In the genomic region with DNA sequence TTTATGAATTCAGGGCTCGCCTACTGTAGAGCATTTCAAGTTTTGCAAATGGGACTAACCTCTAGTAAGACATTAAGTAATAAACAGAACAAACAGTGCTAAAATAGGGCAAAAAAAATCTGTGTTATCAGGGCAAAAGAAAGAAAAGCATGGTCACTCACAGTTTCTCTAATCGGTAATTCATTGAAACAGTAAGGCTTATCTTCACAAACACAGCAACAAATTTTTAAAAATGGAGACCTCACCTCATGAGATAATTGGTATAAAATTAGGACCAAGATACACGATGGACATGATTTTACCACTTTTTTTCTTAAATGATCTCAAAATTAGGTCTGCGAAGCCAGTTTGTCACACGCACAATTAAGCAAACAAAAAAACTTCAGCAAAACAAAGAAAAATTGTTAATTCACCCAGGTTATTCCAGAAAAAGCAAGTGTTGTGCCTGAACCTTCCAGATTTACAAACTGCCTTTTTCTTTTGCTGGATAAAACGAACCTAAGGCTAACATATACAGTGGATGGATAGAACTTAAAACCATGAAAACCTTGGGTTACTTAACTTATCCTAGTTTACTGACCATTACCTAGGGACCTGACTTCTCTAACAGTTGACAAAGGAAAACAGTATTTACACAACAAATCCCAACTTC, we compare ENCODE assay signal across 8 cellular contexts. TPM values are rescaled to one million over a fixed set of nuclear protein-coding genes. Genes with fewer than 3 reads are reported as not detected.
DNase-seq lines count a peak whose midpoint lies in the region; ATAC-seq lines count a peak whose summit lies in the region.

No MANE protein-coding gene starts in this region.

- H3K27me3 Mint-ChIP-seq in activated CD8-positive, alpha-beta T cell treated with anti-CD3 and anti-CD28 coated beads, Interleukin-2, amount 10 ng/mL, durations not matched to agents 7 days and 5 days (ENCODE audit: low read depth) = no peaks in the 10 kb centered on the region

- H3K4me1 Mint-ChIP-seq in activated CD8-positive, alpha-beta T cell treated with anti-CD3 and anti-CD28 coated beads, Interleukin-2, amount 10 ng/mL, durations not matched to agents 7 days and 5 days (ENCODE audit: low read depth) = peaks cover 79% of the 10 kb centered on the region
- H3K4me1 Mint-ChIP-seq in stimulated activated effector memory CD8-positive, alpha-beta T cell treated with anti-CD3 and anti-CD28 coated beads, Interleukin-12 subunit alpha, Interleukin-12 subunit beta, amount 100 ng/mL, for 72 hours = peaks cover 74% of the 10 kb centered on the region

- DNase-seq in activated CD8-positive, alpha-beta T cell treated with anti-CD3 and anti-CD28 coated beads, Interleukin-2, amount 10 ng/mL, durations not matched to agents 7 days and 5 days = no peak
- no peak for DNase-seq in stimulated activated effector memory CD8-positive, alpha-beta T cell treated with anti-CD3 and anti-CD28 coated beads, Interleukin-12 subunit alpha, Interleukin-12 subunit beta, amount 100 ng/mL, for 72 hours (ENCODE audit: low spot score in 2 of 2)
- DNase-seq in NAMALWA (ENCODE audit: low spot score) (no peak), EL (no peak), NCI-H2081 treated with DMSO at 0.1 percent for 48 hours (lab: John Stamatoyannopoulos, UW) (no peak)

- POLR2A ChIA-PET in activated CD8-positive, alpha-beta T cell treated with anti-CD3 and anti-CD28 coated beads, Interleukin-2, amount 10 ng/mL, durations not matched to agents 7 days and 5 days (lab: Charles Lee) = interaction anchor here (0.8 to 1.9 kb wide), 11 partner anchors 15 to 133 kb away, joined by 3 to 7 read pairs (median 4); a partner anchor contains a TSS

- H3K36me3 ChIP-seq in HUES48 (ENCODE audit: control insufficient read depth, insufficient read depth, low read length) = peaks cover 21% of the 10 kb centered on the region; the same call in 1 of the 2 replicates

- ATAC-seq in activated CD8-positive, alpha-beta T cell treated with anti-CD3 and anti-CD28 coated beads, Interleukin-2, amount 10 ng/mL, durations not matched to agents 7 days and 5 days = no peak
- no peak for ATAC-seq in stimulated activated effector memory CD8-positive, alpha-beta T cell treated with anti-CD3 and anti-CD28 coated beads, Interleukin-12 subunit alpha, Interleukin-12 subunit beta, amount 100 ng/mL, for 72 hours
- no peak for ATAC-seq in GM18861 (IDR thresholded peaks at IDR 0.05; ENCODE audit: unreplicated experiment)

- CTCF ChIA-PET in activated CD8-positive, alpha-beta T cell treated with anti-CD3 and anti-CD28 coated beads, Interleukin-2, amount 10 ng/mL, durations not matched to agents 7 days and 5 days (lab: Charles Lee) = interaction anchor here (0.7 to 2.6 kb wide), 21 partner anchors 12 to 163 kb away, joined by 3 to 20 read pairs (median 5); no protein-coding TSS in a partner anchor

- peaks cover 42% of the 10 kb centered on the region for H3K27me3 ChIP-seq in HUES48 (ENCODE audit: control insufficient read depth, insufficient read depth, low read length)

- peak overlapping the region; percentile 89 for H3K9ac ChIP-seq in HUES48 (ENCODE audit: low read depth, low read length)

- H3K9me3 Mint-ChIP-seq in activated CD8-positive, alpha-beta T cell treated with anti-CD3 and anti-CD28 coated beads, Interleukin-2, amount 10 ng/mL, durations not matched to agents 7 days and 5 days (ENCODE audit: insufficient read depth) = no peaks in the 10 kb centered on the region
- no peaks in the 10 kb centered on the region for H3K9me3 Mint-ChIP-seq in stimulated activated effector memory CD8-positive, alpha-beta T cell treated with anti-CD3 and anti-CD28 coated beads, Interleukin-12 subunit alpha, Interleukin-12 subunit beta, amount 100 ng/mL, for 72 hours

- peak overlapping the region; percentile 97 for H3K4me3 Mint-ChIP-seq in activated CD8-positive, alpha-beta T cell treated with anti-CD3 and anti-CD28 coated beads, Interleukin-2, amount 10 ng/mL, durations not matched to agents 7 days and 5 days
- peak overlapping the region; percentile 92 for H3K4me3 Mint-ChIP-seq in stimulated activated effector memory CD8-positive, alpha-beta T cell treated with anti-CD3 and anti-CD28 coated beads, Interleukin-12 subunit alpha, Interleukin-12 subunit beta, amount 100 ng/mL, for 72 hours

- H3K9me3 ChIP-seq in HUES48 (ENCODE audit: control insufficient read depth, insufficient read depth, low read length) (no peaks in the 10 kb centered on the region), iPS-18c (ENCODE audit: control insufficient read depth, insufficient read depth, low read length) (no peaks in the 10 kb centered on the region)

- peak overlapping the region; percentile 91 for H3K27ac ChIP-seq in HUES48 (ENCODE audit: low read depth, low read length)

- H3K36me3 Mint-ChIP-seq in activated CD8-positive, alpha-beta T cell treated with anti-CD3 and anti-CD28 coated beads, Interleukin-2, amount 10 ng/mL, durations not matched to agents 7 days and 5 days (ENCODE audit: low read depth) = peaks cover 57% of the 10 kb centered on the region
- H3K36me3 Mint-ChIP-seq in stimulated activated effector memory CD8-positive, alpha-beta T cell treated with anti-CD3 and anti-CD28 coated beads, Interleukin-12 subunit alpha, Interleukin-12 subunit beta, amount 100 ng/mL, for 72 hours = peaks cover 44% of the 10 kb centered on the region

- peak overlapping the region; percentile 92 for H3K27ac Mint-ChIP-seq in activated CD8-positive, alpha-beta T cell treated with anti-CD3 and anti-CD28 coated beads, Interleukin-2, amount 10 ng/mL, durations not matched to agents 7 days and 5 days
- H3K27ac Mint-ChIP-seq in stimulated activated effector memory CD8-positive, alpha-beta T cell treated with anti-CD3 and anti-CD28 coated beads, Interleukin-12 subunit alpha, Interleukin-12 subunit beta, amount 100 ng/mL, for 72 hours = peak overlapping the region; percentile 94

- peaks cover 42% of the 10 kb centered on the region for H3K4me1 ChIP-seq in HUES48 (ENCODE audit: control insufficient read depth, insufficient read depth, low read length)

- H3K4me3 ChIP-seq in HUES48 (ENCODE audit: low read depth, low read length) (peak overlapping the region; percentile 85), iPS-18c (ENCODE audit: insufficient read depth, low read depth, low read length) (peak overlapping the region; percentile 90)

RNA-seq across cellular contexts. Expression of a gene that starts 1.4 kb away (rescaled TPM):
- total RNA-seq in activated CD8-positive, alpha-beta T cell treated with anti-CD3 and anti-CD28 coated beads, Interleukin-2, amount 10 ng/mL, durations not matched to agents 7 days and 5 days = 100 to 1,000 TPM; 434 to 461 TPM
